ENCODE assay signal across 25 cellular contexts in the genomic region with DNA sequence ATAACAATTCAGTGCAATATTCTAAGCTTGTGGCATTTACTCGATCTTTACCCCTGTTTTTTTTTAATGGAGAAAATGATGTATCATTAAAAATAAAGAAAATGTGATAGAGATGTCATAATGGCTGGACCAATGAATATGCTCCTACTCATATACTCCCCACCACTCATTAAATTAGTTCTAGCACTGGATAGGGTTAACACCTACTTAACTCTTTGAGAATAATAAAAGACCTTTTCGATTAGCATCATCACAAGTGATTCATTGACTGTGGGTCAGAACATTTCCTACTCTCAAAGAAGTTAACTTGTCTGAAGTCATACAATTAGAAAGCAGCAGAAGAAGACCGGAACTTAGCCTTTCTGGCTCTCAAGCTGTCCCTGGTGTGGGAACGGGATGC.
"Had no signal": no experiment of that assay in that cellular context is flagged by ENCODE, and none has a peak within 500 bp of the region (broad histone marks: within the 10 kb centered on the region; RNA-seq: fewer than 3 reads in every experiment).

No MANE protein-coding gene starts in this region.

- ATAC-seq: left colon, left lung, natural killer cell, right lobe of liver, upper lobe of right lung had no signal

- H3K4me1 Mint-ChIP-seq: mesothelial cell of epicardium, nephron progenitor cell had no signal

- H3K4me3 Mint-ChIP-seq: mesothelial cell of epicardium; naive B cell; natural killer cell; nephron progenitor cell; stimulated activated naive CD8-positive, alpha-beta T cell treated with anti-CD3 and anti-CD28 coated beads, Interleukin-15, Interleukin-2, amounts not matched to agents 100 ng/mL and 50 ng/mL, for 24 hours had no signal

- H3K9me3 Mint-ChIP-seq: mesothelial cell of epicardium; naive B cell; natural killer cell; nephron progenitor cell; stimulated activated naive CD8-positive, alpha-beta T cell treated with anti-CD3 and anti-CD28 coated beads, Interleukin-15, Interleukin-2, amounts not matched to agents 100 ng/mL and 50 ng/mL, for 24 hours had no signal

- H3K4me3 ChIP-seq: left lung, lung, ovary, right atrium auricular region, right lobe of liver, smooth muscle cell, suprapubic skin, thoracic aorta, tibial artery, upper lobe of right lung had no signal

- H3K36me3 Mint-ChIP-seq: mesothelial cell of epicardium, naive B cell, natural killer cell had no signal

- DNase-seq: hippocampal formation; left colon; left lung; mesendoderm; naive B cell; natural killer cell; nephron progenitor cell; ovary; right lobe of liver; stimulated activated CD4-positive, alpha-beta T cell treated with anti-CD3 and anti-CD28 coated beads, Interleukin-1b, Interleukin-23, amount 100 ng/mL, for 48 hours; stimulated activated CD4-positive, alpha-beta T cell treated with anti-CD3 and anti-CD28 coated beads, Interleukin-2, amount 100 ng/mL, for 48 hours; stimulated activated CD4-positive, alpha-beta T cell treated with anti-CD3 and anti-CD28 coated beads, Interleukin-4, amount 100 ng/mL, for 4 hours; stimulated activated CD8-positive, alpha-beta memory T cell treated with anti-CD3 and anti-CD28 coated beads, Interleukin-4, amount 100 ng/mL, for 48 hours; stimulated activated naive CD4-positive, alpha-beta T cell; tibial artery; trophoblast cell; upper lobe of right lung had no signal

- H3K27me3 Mint-ChIP-seq: progenitor cell of endocrine pancreas had no signal

- H3K27ac Mint-ChIP-seq: mesothelial cell of epicardium; natural killer cell; nephron progenitor cell; progenitor cell of endocrine pancreas; stimulated activated naive CD8-positive, alpha-beta T cell treated with anti-CD3 and anti-CD28 coated beads, Interleukin-15, Interleukin-2, amounts not matched to agents 100 ng/mL and 50 ng/mL, for 24 hours had no signal
